ENCODE assay signal across 19 cellular contexts in genomic region chr4:25621027-25621930, GRCh38. TPM values are rescaled to one million over a fixed set of nuclear protein-coding genes. Genes with fewer than 3 reads are reported as not detected.
DNase-seq lines count a peak whose midpoint lies in the region; ATAC-seq and TF ChIP-seq lines count a peak whose summit lies in the region.
"Had no signal": no experiment of that assay in that cellular context is flagged by ENCODE, and none has a peak within 500 bp of the region (broad histone marks: within the 10 kb centered on the region; RNA-seq: fewer than 3 reads in every experiment).

No MANE protein-coding gene starts in this region.

- no peak for TF ChIP-seq CTCF in epithelial cell of proximal tubule (conservative IDR thresholded peaks at IDR 0.05; ENCODE audit: low read depth, low read length)

- peak; percentile 81 for DNase-seq in epithelial cell of proximal tubule (ENCODE audit: low read depth)
- peak; percentile 73 for DNase-seq in retina
- DNase-seq in NCI-H69 (lab: John Stamatoyannopoulos, UW) = no peak
- no peak for DNase-seq in hepatic stellate cell (ENCODE audit: low spot score)
- DNase-seq in activated T-cell treated with anti-CD3 and anti-CD28 coated beads for 4 hours = no peak
- DNase-seq in NCI-H1930 (lab: John Stamatoyannopoulos, UW) = no peak
- DNase-seq: colonic mucosa; mesenchymal stem cell; NCI-H1417 treated with DMSO at 0.1 percent for 48 hours; NCI-H446; SHP77 treated with DMSO at 0.1 percent for 48 hours; stimulated activated CD4-positive, alpha-beta T cell treated with anti-CD3 and anti-CD28 coated beads, Interleukin-4, amount 100 ng/mL, for 1 hour; T-helper 2 cell had no signal

- peak; percentile 66 for ATAC-seq in GM19043 (IDR thresholded peaks at IDR 0.05; ENCODE audit: low read depth, unreplicated experiment)
- ATAC-seq in HG03432 (IDR thresholded peaks at IDR 0.05; ENCODE audit: unreplicated experiment) = peak; percentile 48
- ATAC-seq: activated CD4-positive, CD25-positive, alpha-beta regulatory T cell treated with anti-CD3 and anti-CD28 coated beads, Interleukin-2, amount 50 U/mL, for 24 hours; gastroesophageal sphincter had no signal

- peak overlapping the region; percentile 2 for H3K4me3 ChIP-seq in epithelial cell of proximal tubule (ENCODE audit: low read depth, low read length)
- H3K4me3 ChIP-seq: colonic mucosa, gastroesophageal sphincter, suprapubic skin had no signal

RNA-seq across cellular contexts. Expression of gene SLC34A2, which starts 34.4 kb away (rescaled TPM):
- 1.6 and 14.8 TPM in 2 replicates for total RNA-seq in epithelial cell of proximal tubule
- total RNA-seq: HT-29 had no signal

Comparison
In these comparisons a context has a peak if more than half of its experiments do, and no peak if none do; other contexts are left out.
1. DNase-seq: peak in epithelial cell of proximal tubule (single experiment) and retina (single experiment); none in NCI-H69 (single experiment), hepatic stellate cell (single experiment), activated T-cell treated with anti-CD3 and anti-CD28 coated beads for 4 hours (single experiment) and NCI-H1930 (0 of 2).